In genomic region chr14:32724864-32725550, GRCh38 we compare ENCODE assay signal across 11 cellular contexts.
DNase-seq lines count a peak whose midpoint lies in the region; ATAC-seq lines count a peak whose summit lies in the region.
"Had no signal": no experiment of that assay in that cellular context is flagged by ENCODE, and none has a peak within 500 bp of the region (broad histone marks: within the 10 kb centered on the region; RNA-seq: fewer than 3 reads in every experiment).

No MANE protein-coding gene starts in this region.

- DNase-seq in left cardiac atrium = no peak
- no peak for DNase-seq in Right ventricle myocardium inferior (ENCODE audit: missing footprints)
- peak; percentile 17 for DNase-seq in cerebellum (ENCODE audit: low spot score)
- no peak for DNase-seq in left lobe of liver (ENCODE audit: low spot score)
- no peak for DNase-seq in mucosa of gallbladder (ENCODE audit: low spot score)
- DNase-seq in activated naive CD4-positive, alpha-beta T cell treated with anti-CD3 and anti-CD28 coated beads, Interleukin-2, amount 50 U/mL, for 72 hours (ENCODE audit: low spot score in 2 of 2) = no peak
- DNase-seq: effector memory CD8-positive, alpha-beta T cell; ovary had no signal

- ATAC-seq in left cardiac atrium = peak; percentile 57 to 67
- ATAC-seq in Right ventricle myocardium inferior = no peak
- ATAC-seq in left lobe of liver = peak; percentile 82
- no peak for ATAC-seq in HG03442 (IDR thresholded peaks at IDR 0.05; ENCODE audit: unreplicated experiment)
- ATAC-seq in GM21717 (IDR thresholded peaks at IDR 0.05; ENCODE audit: unreplicated experiment) = no peak
- ATAC-seq in activated naive CD4-positive, alpha-beta T cell treated with anti-CD3 and anti-CD28 coated beads, Interleukin-2, amount 50 U/mL, for 72 hours = no peak
- ATAC-seq: effector memory CD8-positive, alpha-beta T cell had no signal

- intact Hi-C loops in left cardiac atrium (cut with DNase I) (loop anchor here in 1 of 2 donors (5.0 kb wide), 1 partner anchor 97 kb away; no protein-coding TSS in a partner anchor), Right ventricle myocardium inferior (cut with DNase I) (loop anchor here (10.0 kb wide), 1 partner anchor 100 kb away; no protein-coding TSS in a partner anchor)

- H3K36me3 Mint-ChIP-seq in activated naive CD4-positive, alpha-beta T cell treated with anti-CD3 and anti-CD28 coated beads, Interleukin-2, amount 50 U/mL, for 72 hours = peaks cover 0 to 6% of the 10 kb centered on the region in 2 donors

- no peaks in the 10 kb centered on the region for H3K9me3 Mint-ChIP-seq in activated naive CD4-positive, alpha-beta T cell treated with anti-CD3 and anti-CD28 coated beads, Interleukin-2, amount 50 U/mL, for 72 hours
- H3K9me3 Mint-ChIP-seq: stimulated activated naive CD8-positive, alpha-beta T cell treated with anti-CD3 and anti-CD28 coated beads, Interleukin-15, Interleukin-2, amounts not matched to agents 100 ng/mL and 50 ng/mL, for 24 hours had no signal

- no peak overlapping the region for H3K27ac Mint-ChIP-seq in activated naive CD4-positive, alpha-beta T cell treated with anti-CD3 and anti-CD28 coated beads, Interleukin-2, amount 50 U/mL, for 72 hours
- H3K27ac Mint-ChIP-seq: effector memory CD8-positive, alpha-beta T cell; stimulated activated naive CD8-positive, alpha-beta T cell treated with anti-CD3 and anti-CD28 coated beads, Interleukin-15, Interleukin-2, amounts not matched to agents 100 ng/mL and 50 ng/mL, for 24 hours had no signal

Comparison
In these comparisons a context has a peak if more than half of its experiments do, and no peak if none do; other contexts are left out.
1. ATAC-seq: peak in left cardiac atrium (2 of 2) and left lobe of liver (single experiment); none in Right ventricle myocardium inferior (single experiment), HG03442 (single experiment), GM21717 (single experiment) and activated naive CD4-positive, alpha-beta T cell treated with anti-CD3 and anti-CD28 coated beads, Interleukin-2, amount 50 U/mL, for 72 hours (0 of 2).